1 cellular context compared by ENCODE assay signal in genomic region chr2:98505311-98505808, GRCh38.
A peak's percentile ranks its signal among the peaks of the same experiment; 100 is the strongest.
TF ChIP-seq lines count a peak whose summit lies in the region.

No MANE protein-coding gene starts in this region.

TF ChIP-seq in IMR-90, 13 proteins besides CTCF, POLR2A, EP300 and RAD21 (continued from another document):
- 0 out of 2 replicates have a peak, but pooled peaks have one; percentile 26 for TF ChIP-seq MAFK (IDR thresholded peaks at IDR 0.05; ENCODE audit: low read depth, low read length)
TF ChIP-seq in IMR-90: peak in this region for 1.
